In the genomic region with DNA sequence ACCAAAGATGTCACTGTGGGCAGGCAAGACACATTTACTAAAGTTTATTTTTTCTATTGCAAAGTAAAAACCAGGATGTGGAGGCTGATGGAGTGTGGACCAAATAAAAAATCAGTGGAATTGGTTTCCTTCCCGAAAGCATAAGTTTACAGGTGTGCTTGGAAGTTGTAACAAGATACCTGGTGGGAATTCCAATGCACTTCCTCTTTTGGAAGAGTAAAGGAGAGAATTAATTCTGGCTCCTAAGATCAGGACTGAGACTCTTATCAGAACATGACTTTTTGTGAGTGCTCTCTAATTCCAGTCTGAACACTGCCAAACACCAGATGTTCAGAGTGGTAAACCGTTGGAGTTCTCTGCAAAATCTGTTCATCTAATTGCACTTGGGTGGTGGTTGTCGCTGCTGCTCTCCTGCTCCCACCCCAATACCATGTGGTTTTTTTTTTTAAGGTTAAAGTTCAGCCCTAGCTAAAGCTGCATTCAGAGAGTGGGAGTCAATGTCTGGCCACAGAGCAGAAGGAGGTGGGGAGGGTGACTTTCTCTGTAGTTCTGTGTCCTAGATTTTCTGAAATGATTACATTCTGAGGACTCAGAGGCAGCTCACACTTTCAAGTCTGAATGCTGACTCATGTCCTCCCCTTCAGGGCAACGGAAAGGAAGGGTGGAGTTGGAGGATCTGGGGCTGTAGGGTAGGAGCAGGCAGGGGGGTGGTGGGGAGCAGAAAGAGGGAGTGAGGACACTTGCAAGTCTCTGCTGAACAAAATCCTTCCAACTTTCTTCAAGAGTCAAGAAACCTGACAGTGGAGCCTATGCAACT, we compare ENCODE assay signal across 9 cellular contexts.
DNase-seq lines count a peak whose midpoint lies in the region; ATAC-seq and TF ChIP-seq lines count a peak whose summit lies in the region.
"Had no signal": no experiment of that assay in that cellular context is flagged by ENCODE, and none has a peak within 500 bp of the region (broad histone marks: within the 10 kb centered on the region; RNA-seq: fewer than 3 reads in every experiment).

No MANE protein-coding gene starts in this region.

- peak; percentile 70 for ATAC-seq in HG02981 (IDR thresholded peaks at IDR 0.05; ENCODE audit: unreplicated experiment)
- peak; percentile 95 for ATAC-seq in PC-3

- peak overlapping the region; percentile 79 for H3K27ac ChIP-seq in PC-3 (ENCODE audit: low read length)

- H3K4me3 Mint-ChIP-seq in mesothelial cell of epicardium: no peak overlapping the region
- H3K4me3 Mint-ChIP-seq: brain had no signal

- peaks cover 10% of the 10 kb centered on the region for H3K4me1 Mint-ChIP-seq in mesothelial cell of epicardium

- no peaks in the 10 kb centered on the region for H3K36me3 Mint-ChIP-seq in mesothelial cell of epicardium
- H3K36me3 Mint-ChIP-seq: brain had no signal

- CTCF ChIA-PET in PC-3 (lab: Charles Lee): no interaction called here

- H3K27ac Mint-ChIP-seq in mesothelial cell of epicardium: peak overlapping the region; percentile 68

- no TSS peak for BruUV-seq in PC-3 (replicated peaks; lab: Mats Ljungman, UMichigan)

- no peaks in the 10 kb centered on the region for H3K36me3 ChIP-seq in PC-3 (ENCODE audit: low read depth, low read length)

- 0 out of 2 replicates have a peak overlapping the region, but pooled peaks have one; percentile 19 for H2AFZ ChIP-seq in PC-3 (ENCODE audit: low read length)

- H3F3A ChIP-seq in PC-3 (ENCODE audit: low read length, unreplicated experiment): no peaks in the 10 kb centered on the region

- H4K20me1 ChIP-seq in PC-3 (ENCODE audit: low read length): no peaks in the 10 kb centered on the region

- TF ChIP-seq CTCF in PC-3 (conservative IDR thresholded peaks at IDR 0.05; ENCODE audit: low read depth, low read length): no peak
- no peak for TF ChIP-seq CTCF in mesothelial cell of epicardium (IDR thresholded peaks at IDR 0.05; ENCODE audit: unreplicated experiment)

- no peaks in the 10 kb centered on the region for H3K79me2 ChIP-seq in PC-3 (ENCODE audit: low read length)

- H3K9ac ChIP-seq in PC-3 (ENCODE audit: low read length): peak overlapping the region; percentile 47

- POLR2A ChIA-PET in PC-3 (lab: Charles Lee; ENCODE audit: unreplicated experiment): no interaction called here

- H3K27me3 ChIP-seq in PC-3 (ENCODE audit: low read length): no peaks in the 10 kb centered on the region

- H3K27me3 Mint-ChIP-seq in mesothelial cell of epicardium (ENCODE audit: low read depth): peaks cover 2% of the 10 kb centered on the region
- H3K27me3 Mint-ChIP-seq: brain had no signal

- H3K9me2 ChIP-seq in PC-3 (replicated peaks; ENCODE audit: low read length): no peaks in the 10 kb centered on the region

- H3K9me3 Mint-ChIP-seq in mesothelial cell of epicardium: peaks cover 6% of the 10 kb centered on the region
- H3K9me3 Mint-ChIP-seq: brain had no signal

- peak overlapping the region; percentile 63 for H3K4me2 ChIP-seq in PC-3 (ENCODE audit: low read length)

- H3K9me3 ChIP-seq in PC-3 (ENCODE audit: low read length): no peaks in the 10 kb centered on the region

- peaks cover 32% of the 10 kb centered on the region for H3K4me1 ChIP-seq in PC-3 (ENCODE audit: insufficient read depth, low read length)

- intact Hi-C loops in PC-3 (cut with micrococcal nuclease): no loop called here

- H3K4me3 ChIP-seq in PC-3 (ENCODE audit: low read length): no peak overlapping the region

- peak; percentile 70 for DNase-seq in NK-92 treated with Interleukin-12 subunit alpha and Interleukin-12 subunit beta, amount 100 ng/mL, for 24 hours (lab: John Stamatoyannopoulos, UW)
- no peak for DNase-seq in NK-92 (lab: John Stamatoyannopoulos, UW; ENCODE audit: unreplicated experiment)
- DNase-seq in PC-3: peak; percentile 90
- DNase-seq in amniotic epithelial cell (ENCODE audit: low read depth): peak; percentile 50
- no peak for DNase-seq in mesothelial cell of epicardium (ENCODE audit: low spot score in 2 of 2, unreplicated experiment in 2 of 2)
- peak; percentile 70 for DNase-seq in ureter (ENCODE audit: low spot score)
- DNase-seq in GOT3 (lab: John Stamatoyannopoulos, UW): no peak

Comparison
In these comparisons a context has a peak if more than half of its experiments do, and no peak if none do; other contexts are left out.
1. DNase-seq: peak in NK-92 treated with Interleukin-12 subunit alpha and Interleukin-12 subunit beta, amount 100 ng/mL, for 24 hours (single experiment), PC-3 (single experiment), amniotic epithelial cell (single experiment) and ureter (single experiment); none in NK-92 (single experiment), mesothelial cell of epicardium (0 of 2) and GOT3 (single experiment).